ENCODE assay signal across 21 cellular contexts in the genomic region with DNA sequence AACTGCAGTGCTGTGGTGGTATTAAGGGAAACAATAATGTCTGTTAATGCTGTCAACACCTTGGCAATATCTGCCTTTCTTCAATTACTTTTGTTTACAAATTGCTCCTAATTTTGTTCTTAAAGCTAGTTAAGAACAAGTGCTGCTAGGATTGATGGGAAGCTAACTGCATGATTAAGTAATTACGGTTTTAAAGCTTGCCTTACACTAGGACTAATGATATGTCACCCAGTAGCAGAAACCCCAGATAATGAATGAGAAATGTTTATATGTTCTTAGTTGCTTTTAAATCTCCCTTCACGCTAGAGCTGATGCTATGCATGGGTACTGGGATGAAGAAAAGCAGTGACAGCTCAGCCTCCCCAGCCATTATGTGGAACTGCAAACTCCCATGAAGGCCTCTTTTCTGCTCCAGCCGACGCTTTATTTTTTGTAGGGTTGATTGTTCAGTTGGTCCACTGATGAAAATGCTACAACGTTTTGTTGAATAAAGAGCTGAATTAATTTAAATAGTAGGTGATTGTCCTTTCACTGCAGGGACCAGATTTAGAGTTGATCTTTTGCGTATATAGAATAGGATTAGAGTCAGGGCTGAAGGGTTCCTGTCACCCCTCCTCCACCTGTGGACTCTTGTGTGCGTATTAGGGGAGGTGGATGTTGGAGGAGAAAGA.
A peak's percentile ranks its signal among the peaks of the same experiment; 100 is the strongest.
DNase-seq lines count a peak whose midpoint lies in the region; ATAC-seq, FAIRE-seq and TF ChIP-seq lines count a peak whose summit lies in the region.
"Had no signal": no experiment of that assay in that cellular context is flagged by ENCODE, and none has a peak within 500 bp of the region (broad histone marks: within the 10 kb centered on the region; RNA-seq: fewer than 3 reads in every experiment).

No MANE protein-coding gene starts in this region.

- H3K27ac Mint-ChIP-seq in neural crest cell (ENCODE audit: unreplicated experiment): no peak overlapping the region
- H3K27ac Mint-ChIP-seq: CD4-positive, alpha-beta T cell; GM23338 had no signal

- peaks cover 13% of the 10 kb centered on the region for H3K9me3 Mint-ChIP-seq in neural crest cell
- H3K9me3 Mint-ChIP-seq: GM23338 had no signal

- H3K4me3 ChIP-seq in bronchial epithelial cell (ENCODE audit: low read depth, low read length) (no peak overlapping the region), H7 (ENCODE audit: insufficient read depth, low read depth, low read length) (no peak overlapping the region)
- H3K4me3 ChIP-seq: A549, GM23338 had no signal

- DNase-seq in NCI-H1436 treated with DMSO at 0.1 percent for 48 hours (lab: John Stamatoyannopoulos, UW) (peak; percentile 14), NCI-H1436 (lab: John Stamatoyannopoulos, UW) (no peak), bronchial epithelial cell (ENCODE audit: low read depth) (no peak), neural crest cell (ENCODE audit: low read depth, low spot score) (no peak), retina (peak; percentile 57), H7 (no peak)
- DNase-seq in activated CD8-positive, alpha-beta memory T cell treated with anti-CD3 and anti-CD28 coated beads, Interleukin-2, amount 50 U/mL, for 48 hours: no peak
- DNase-seq: AML-193; Caco-2; CD4-positive, alpha-beta T cell; DMS153; DMS79; GDM1 had no signal

- no peaks in the 10 kb centered on the region for H3K36me3 ChIP-seq in bronchial epithelial cell (ENCODE audit: control insufficient read depth, insufficient read depth, low read length)
- H3K36me3 ChIP-seq in H7 (replicated peaks; ENCODE audit: control insufficient read depth, insufficient read depth, low read length): no peaks in the 10 kb centered on the region

- no peak for ATAC-seq in HG03442 (IDR thresholded peaks at IDR 0.05; ENCODE audit: unreplicated experiment)
- ATAC-seq: A549, GM23338, HCT116, HepG2 had no signal

- peak overlapping the region; percentile 1 for H3K4me3 Mint-ChIP-seq in neural crest cell
- H3K4me3 Mint-ChIP-seq: CD4-positive, alpha-beta T cell; GM23338 had no signal

- peaks cover 3% of the 10 kb centered on the region for H3K36me3 Mint-ChIP-seq in neural crest cell (ENCODE audit: low read depth)

- H3K4me1 Mint-ChIP-seq in neural crest cell: peaks cover 16% of the 10 kb centered on the region

- H3K27me3 ChIP-seq in bronchial epithelial cell (ENCODE audit: control insufficient read depth, insufficient read depth, low read length) (no peaks in the 10 kb centered on the region), H7 (ENCODE audit: control insufficient read depth, insufficient read depth, low read length) (no peaks in the 10 kb centered on the region)

- H3K27me3 Mint-ChIP-seq in neural crest cell (ENCODE audit: low read depth): peaks cover 5% of the 10 kb centered on the region
- H3K27me3 Mint-ChIP-seq: CD4-positive, alpha-beta T cell had no signal

- FAIRE-seq in bronchial epithelial cell (lab: Jason Lieb, UNC): peak; percentile 40
- FAIRE-seq: A549, GM12892, GM18507, H54, HepG2 had no signal

- TF ChIP-seq CTCF in bronchial epithelial cell (IDR thresholded peaks at IDR 0.05; ENCODE audit: insufficient read depth, low read length, severe bottlenecking) (no peak), neural crest cell (conservative IDR thresholded peaks at IDR 0.05) (no peak)

Comparison
In these comparisons a context has a peak if more than half of its experiments do, and no peak if none do; other contexts are left out.
1. DNase-seq: peak in NCI-H1436 treated with DMSO at 0.1 percent for 48 hours (single experiment) and retina (single experiment); none in NCI-H1436 (single experiment), bronchial epithelial cell (single experiment), neural crest cell (single experiment), activated CD8-positive, alpha-beta memory T cell treated with anti-CD3 and anti-CD28 coated beads, Interleukin-2, amount 50 U/mL, for 48 hours (single experiment) and H7 (single experiment).